ENCODE assay signal across 8 cellular contexts in the genomic region with DNA sequence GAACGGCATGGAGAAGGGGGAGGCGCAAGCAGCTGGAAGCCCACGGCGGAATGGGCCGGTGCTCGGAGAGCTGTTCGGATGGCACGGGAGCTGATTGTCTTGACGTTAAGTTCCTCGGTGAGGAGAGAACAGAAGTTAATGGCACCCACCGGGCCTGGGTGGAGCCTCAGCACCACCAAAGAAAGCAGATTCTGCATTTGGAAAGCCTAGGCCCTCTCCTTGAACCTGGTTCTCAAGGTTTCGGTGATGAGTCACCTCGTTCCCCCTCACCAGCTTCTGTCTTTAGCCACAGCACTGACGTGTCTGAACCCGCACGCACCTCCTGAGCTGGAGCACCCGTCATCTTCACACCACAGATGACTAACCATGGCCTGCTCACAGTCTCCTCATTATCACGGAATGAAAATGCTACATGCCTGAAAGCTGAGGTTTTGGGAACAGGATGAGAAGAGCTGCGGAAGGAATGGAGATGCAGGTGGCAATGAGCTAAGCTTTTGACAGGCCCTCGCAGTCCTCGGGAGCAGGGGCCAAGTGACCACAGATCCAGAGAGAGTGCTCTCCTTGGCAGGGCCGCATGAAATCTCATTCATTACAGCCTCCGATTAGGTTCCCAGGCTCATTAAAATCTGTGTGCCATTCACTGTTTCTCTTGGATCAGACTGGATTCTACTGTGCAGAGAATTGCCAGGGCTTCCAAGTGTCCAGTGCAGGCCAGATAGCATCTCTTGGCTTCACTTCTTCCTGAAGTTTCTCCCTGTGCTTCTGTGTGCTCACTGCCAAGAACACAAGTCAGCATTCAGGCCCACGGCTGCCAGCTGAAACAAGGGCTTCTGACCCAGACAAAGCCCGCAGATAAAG.
DNase-seq lines count a peak whose midpoint lies in the region; ATAC-seq and TF ChIP-seq lines count a peak whose summit lies in the region.

No MANE protein-coding gene starts in this region.

- H3K4me1 Mint-ChIP-seq in activated B cell treated with CpG ODN at 0.5 μM for 24 hours = peaks cover 2% of the 10 kb centered on the region

- no peaks in the 10 kb centered on the region for H3K36me3 Mint-ChIP-seq in activated B cell treated with CpG ODN at 0.5 μM for 24 hours (ENCODE audit: low read depth)

- TF ChIP-seq CTCF in activated B cell treated with CpG ODN at 0.5 μM for 24 hours (IDR thresholded peaks at IDR 0.05) (no peak), retinal pigment epithelial cell (conservative IDR thresholded peaks at IDR 0.05; ENCODE audit: low read depth, low read length) (no peak)

- peak; percentile 100 for DNase-seq in EL
- DNase-seq in activated B cell treated with CpG ODN at 0.5 μM for 24 hours = no peak
- peak; percentile 64 for DNase-seq in fibroblast of gingiva (ENCODE audit: low read depth)
- peak; percentile 99 for DNase-seq in retinal pigment epithelial cell (ENCODE audit: low read depth)
- DNase-seq in NCI-H1694 (lab: John Stamatoyannopoulos, UW) = no peak

- intact Hi-C loops in activated B cell treated with CpG ODN at 0.5 μM for 24 hours (cut with micrococcal nuclease) = no loop called here

- CTCF ChIA-PET in activated B cell treated with CpG ODN at 0.5 μM for 24 hours (lab: Charles Lee) = no interaction called here

- no peak overlapping the region for H3K4me3 ChIP-seq in retinal pigment epithelial cell (ENCODE audit: low read length)

- POLR2A ChIA-PET in activated B cell treated with CpG ODN at 0.5 μM for 24 hours (lab: Charles Lee) = no interaction called here

- no peaks in the 10 kb centered on the region for H3K9me3 Mint-ChIP-seq in activated B cell treated with CpG ODN at 0.5 μM for 24 hours

- peaks cover 24% of the 10 kb centered on the region for H3K27me3 Mint-ChIP-seq in activated B cell treated with CpG ODN at 0.5 μM for 24 hours

- ATAC-seq in HG02571 (IDR thresholded peaks at IDR 0.05; ENCODE audit: unreplicated experiment) (peak; percentile 88), activated B cell treated with CpG ODN at 0.5 μM for 24 hours (ENCODE audit: low read depth) (peak; percentile 85), GM21367 (IDR thresholded peaks at IDR 0.05; ENCODE audit: unreplicated experiment) (no peak), GM19395 (IDR thresholded peaks at IDR 0.05; ENCODE audit: unreplicated experiment) (no peak)

- H3K27ac Mint-ChIP-seq in activated B cell treated with CpG ODN at 0.5 μM for 24 hours = no peak overlapping the region

- peak overlapping the region; percentile 48 for H3K4me3 Mint-ChIP-seq in activated B cell treated with CpG ODN at 0.5 μM for 24 hours

Comparison
In these comparisons a context has a peak if more than half of its experiments do, and no peak if none do; other contexts are left out.
1. DNase-seq: peak in EL (single experiment), fibroblast of gingiva (single experiment) and retinal pigment epithelial cell (single experiment); none in activated B cell treated with CpG ODN at 0.5 μM for 24 hours (single experiment) and NCI-H1694 (single experiment).
2. ATAC-seq: peak in HG02571 (single experiment) and activated B cell treated with CpG ODN at 0.5 μM for 24 hours (single experiment); none in GM21367 (single experiment) and GM19395 (single experiment).